14 cellular contexts compared by ENCODE assay signal in the genomic region with DNA sequence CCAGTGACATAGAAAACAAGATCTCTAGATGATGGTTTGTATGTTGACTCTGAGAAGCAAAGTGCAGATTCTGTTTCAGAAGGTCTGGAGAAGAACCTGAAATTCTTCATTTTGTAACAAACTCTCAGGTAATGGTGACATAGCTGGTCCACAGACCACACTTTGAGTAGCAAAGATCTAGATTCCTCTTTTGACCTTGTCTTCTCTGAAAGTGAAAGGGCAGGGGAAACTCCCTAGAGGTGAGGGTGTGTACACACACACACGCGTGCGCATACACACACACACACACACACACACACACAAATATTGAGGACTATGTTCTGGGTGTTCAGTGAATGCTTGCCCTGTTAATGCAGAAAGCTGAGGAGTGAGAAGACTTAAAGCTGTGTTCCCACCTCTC.
DNase-seq lines count a peak whose midpoint lies in the region; ATAC-seq and FAIRE-seq lines count a peak whose summit lies in the region.
"Had no signal": no experiment of that assay in that cellular context is flagged by ENCODE, and none has a peak within 500 bp of the region (broad histone marks: within the 10 kb centered on the region; RNA-seq: fewer than 3 reads in every experiment).

No MANE protein-coding gene starts in this region.

- peaks cover 7 to 46% (median 26%) of the 10 kb centered on the region in 3 donors for H3K27me3 Mint-ChIP-seq in naive B cell

- DNase-seq in naive B cell (no peak), T1000 (lab: John Stamatoyannopoulos, UW) (no peak), NCI-H187 (lab: John Stamatoyannopoulos, UW) (no peak), NCI-H2227 (lab: John Stamatoyannopoulos, UW; ENCODE audit: unreplicated experiment) (no peak), RCC 7860 (ENCODE audit: low spot score) (no peak)
- DNase-seq: activated naive CD4-positive, alpha-beta T cell treated with anti-CD3 and anti-CD28 coated beads for 36 hours; foreskin keratinocyte; left ventricle myocardium superior; NCI-H187 treated with DMSO at 0.1 percent for 48 hours had no signal

- H3K9me3 Mint-ChIP-seq in naive B cell, result peaks cover 0 to 2% (median 0%) of the 10 kb centered on the region in 7 donors
- H3K9me3 Mint-ChIP-seq: activated naive CD4-positive, alpha-beta T cell treated with anti-CD3 and anti-CD28 coated beads for 36 hours; CD8-positive, alpha-beta T cell had no signal

- H3K4me3 Mint-ChIP-seq in naive B cell, result no peak overlapping the region
- H3K4me3 Mint-ChIP-seq: activated naive CD4-positive, alpha-beta T cell treated with anti-CD3 and anti-CD28 coated beads for 36 hours; CD8-positive, alpha-beta T cell had no signal

- no peak for FAIRE-seq in RCC 7860 (lab: Jason Lieb, UNC)

- peak; percentile 56 for ATAC-seq in GM18499 (IDR thresholded peaks at IDR 0.05; ENCODE audit: insufficient read depth, unreplicated experiment)
- peak; percentile 61 for ATAC-seq in GM21390 (IDR thresholded peaks at IDR 0.05; ENCODE audit: unreplicated experiment)
- peak; percentile 62 for ATAC-seq in HG03342 (IDR thresholded peaks at IDR 0.05; ENCODE audit: unreplicated experiment)
- peak; percentile 62 to 67 for ATAC-seq in naive B cell (ENCODE audit: low read depth in 2 of 2)
- ATAC-seq: CD8-positive, alpha-beta T cell; foreskin keratinocyte; Panc1 had no signal

- H3K36me3 Mint-ChIP-seq in naive B cell, result no peaks in the 10 kb centered on the region
- H3K36me3 Mint-ChIP-seq: CD8-positive, alpha-beta T cell had no signal

- peaks cover 0 to 15% (median 0%) of the 10 kb centered on the region in 3 donors for H3K4me1 Mint-ChIP-seq in naive B cell

- H3K27ac Mint-ChIP-seq in naive B cell, result peak overlapping the region in 1 of 6 donors; percentile 79
- H3K27ac Mint-ChIP-seq: activated naive CD4-positive, alpha-beta T cell treated with anti-CD3 and anti-CD28 coated beads for 36 hours; CD8-positive, alpha-beta T cell had no signal
